ENCODE assay signal across 9 cellular contexts in genomic region chr15:40843183-40843884, GRCh38. TPM values are rescaled to one million over a fixed set of nuclear protein-coding genes. Genes with fewer than 3 reads are reported as not detected.
DNase-seq lines count a peak whose midpoint lies in the region; ATAC-seq and TF ChIP-seq lines count a peak whose summit lies in the region.
"Had no signal": no experiment of that assay in that cellular context is flagged by ENCODE, and none has a peak within 500 bp of the region (broad histone marks: within the 10 kb centered on the region; RNA-seq: fewer than 3 reads in every experiment).

No MANE protein-coding gene starts in this region.

- H3K27me3 ChIP-seq in A673 (replicated peaks; ENCODE audit: insufficient read depth, low read depth, low read length, poor library complexity) (peaks cover 21% of the 10 kb centered on the region), HUES6 (ENCODE audit: control insufficient read depth, insufficient read depth, low read length) (peaks cover 26% of the 10 kb centered on the region; the same call in 1 of the 2 replicates)
- H3K27me3 ChIP-seq in naive thymus-derived CD4-positive, alpha-beta T cell (ENCODE audit: control insufficient read depth in 2 of 2, insufficient read depth in 2 of 2, low read length in 2 of 2), result peaks cover 0 to 3% of the 10 kb centered on the region in 2 donors

- peak overlapping the region; percentile 67 to 88 (median 81) for H3K4me3 Mint-ChIP-seq in naive thymus-derived CD4-positive, alpha-beta T cell

- no peak overlapping the region for H3K27ac ChIP-seq in A673 (ENCODE audit: low read depth, low read length, poor library complexity, severe bottlenecking)
- no peak overlapping the region for H3K27ac ChIP-seq in HUES6 (ENCODE audit: low read depth, low read length)
- no peak overlapping the region for H3K27ac ChIP-seq in coronary artery
- H3K27ac ChIP-seq in naive thymus-derived CD4-positive, alpha-beta T cell (ENCODE audit: low read depth, low read length), result no peak overlapping the region

- intact Hi-C loops in A673 (cut with micrococcal nuclease; ENCODE audit: unreplicated experiment), result no loop called here
- intact Hi-C loops in naive thymus-derived CD4-positive, alpha-beta T cell (cut with micrococcal nuclease), result no loop called here

- H3K4me3 ChIP-seq in A673 (ENCODE audit: low read depth, low read length, poor library complexity, severe bottlenecking), result peak overlapping the region; percentile 61
- H3K4me3 ChIP-seq in HUES6 (ENCODE audit: low read depth, low read length), result peak overlapping the region; percentile 69
- H3K4me3 ChIP-seq in coronary artery, result peak overlapping the region; percentile 72
- no peak overlapping the region for H3K4me3 ChIP-seq in naive thymus-derived CD4-positive, alpha-beta T cell (ENCODE audit: low read length)
- H3K4me3 ChIP-seq in foreskin fibroblast (ENCODE audit: low read depth in 1 of 2, low read length in 2 of 2), result no peak overlapping the region

- H3K4me1 ChIP-seq in A673 (ENCODE audit: insufficient read depth, low read length, poor library complexity, severe bottlenecking) (peaks cover 3% of the 10 kb centered on the region), HUES6 (ENCODE audit: control insufficient read depth, insufficient read depth, low read length) (peaks cover 33% of the 10 kb centered on the region)
- peaks cover 0 to 15% of the 10 kb centered on the region in 2 donors for H3K4me1 ChIP-seq in naive thymus-derived CD4-positive, alpha-beta T cell (ENCODE audit: control insufficient read depth in 2 of 2, insufficient read depth in 2 of 2, low read length in 2 of 2)

- H3K36me3 ChIP-seq in A673 (ENCODE audit: insufficient read depth, low read length, poor library complexity, severe bottlenecking), result no peaks in the 10 kb centered on the region
- peaks cover 13% of the 10 kb centered on the region; the same call in 1 of the 2 replicates for H3K36me3 ChIP-seq in HUES6 (ENCODE audit: control insufficient read depth, insufficient read depth, low read length)
- H3K36me3 ChIP-seq in naive thymus-derived CD4-positive, alpha-beta T cell (ENCODE audit: control insufficient read depth in 2 of 3, insufficient read depth in 3 of 3, low read length in 3 of 3), result no peaks in the 10 kb centered on the region

- peaks cover 0 to 3% (median 0%) of the 10 kb centered on the region in 5 donors for H3K36me3 Mint-ChIP-seq in naive thymus-derived CD4-positive, alpha-beta T cell

- CTCF ChIA-PET in A673 (lab: Charles Lee), result interaction anchor here (0.5 to 1.5 kb wide), 2 partner anchors 14 to 164 kb away, joined by 3 to 19 read pairs; no protein-coding TSS in a partner anchor
- CTCF ChIA-PET in naive thymus-derived CD4-positive, alpha-beta T cell (lab: Charles Lee), result interaction anchor here (1.6 kb wide), 1 partner anchor 61 kb away, joined by 5 read pairs; no protein-coding TSS in a partner anchor

- DNase-seq in A673 (ENCODE audit: low spot score) (no peak), coronary artery (ENCODE audit: low spot score) (no peak), foreskin fibroblast (no peak)
- DNase-seq in naive thymus-derived CD4-positive, alpha-beta T cell, result no peak
- DNase-seq: GDM1 had no signal

- ATAC-seq in naive thymus-derived CD4-positive, alpha-beta T cell, result no peak
- ATAC-seq in GM18498 (IDR thresholded peaks at IDR 0.05; ENCODE audit: unreplicated experiment) (no peak), HG03460 (IDR thresholded peaks at IDR 0.05; ENCODE audit: unreplicated experiment) (no peak), GM18868 (IDR thresholded peaks at IDR 0.05; ENCODE audit: unreplicated experiment) (no peak)

- no TSS peak for BruUV-seq in A673 (replicated peaks; lab: Mats Ljungman, UMichigan)

- TF ChIP-seq CTCF in A673 (conservative IDR thresholded peaks at IDR 0.05; ENCODE audit: low read depth, low read length), result no peak
- TF ChIP-seq CTCF in coronary artery (IDR thresholded peaks at IDR 0.05), result no peak
- no peak for TF ChIP-seq CTCF in foreskin fibroblast (IDR thresholded peaks at IDR 0.05; ENCODE audit: low read depth, low read length)

- H3K27ac Mint-ChIP-seq in naive thymus-derived CD4-positive, alpha-beta T cell, result peak overlapping the region in 1 of 9 donors; percentile 46

- H3K9me3 ChIP-seq in A673 (ENCODE audit: low read depth, low read length, poor library complexity, severe bottlenecking), result no peaks in the 10 kb centered on the region
- no peaks in the 10 kb centered on the region for H3K9me3 ChIP-seq in HUES6 (ENCODE audit: control insufficient read depth, insufficient read depth, low read depth, low read length)
- H3K9me3 ChIP-seq in naive thymus-derived CD4-positive, alpha-beta T cell (ENCODE audit: control insufficient read depth in 2 of 3, low read length in 3 of 3), result no peaks in the 10 kb centered on the region

- peaks cover 0 to 38% (median 4%) of the 10 kb centered on the region in 5 donors for H3K27me3 Mint-ChIP-seq in naive thymus-derived CD4-positive, alpha-beta T cell

- peaks cover 12 to 38% (median 32%) of the 10 kb centered on the region in 7 donors for H3K4me1 Mint-ChIP-seq in naive thymus-derived CD4-positive, alpha-beta T cell

- peak overlapping the region; percentile 34 for H3K9ac ChIP-seq in HUES6 (ENCODE audit: low read length)

- H3K9me3 Mint-ChIP-seq in naive thymus-derived CD4-positive, alpha-beta T cell, result no peaks in the 10 kb centered on the region

- POLR2A ChIA-PET in A673 (lab: Charles Lee; ENCODE audit: low non-redundant PET), result no interaction called here
- POLR2A ChIA-PET in naive thymus-derived CD4-positive, alpha-beta T cell (lab: Charles Lee), result no interaction called here

RNA-seq across cellular contexts. Expression of gene SPINT1, which starts 0.5 kb away (rescaled TPM):
- total RNA-seq in A673 (2021), result 1.9 and 3.3 TPM in 2 replicates
- total RNA-seq in naive thymus-derived CD4-positive, alpha-beta T cell, result 1 to 10 TPM in 4 of 5 experiments, under 1 TPM in 1; 1.00 to 8.9 (median 3.6) TPM
- 1 to 10 TPM; 2.0 to 4.2 TPM for polyA plus RNA-seq in naive thymus-derived CD4-positive, alpha-beta T cell

RNA-seq across cellular contexts. Expression of gene PPP1R14D, which starts 14.8 kb away (rescaled TPM):
- not detected in 2 replicates for total RNA-seq in A673 (2021)
- total RNA-seq in naive thymus-derived CD4-positive, alpha-beta T cell, result not detected
- not detected for polyA plus RNA-seq in naive thymus-derived CD4-positive, alpha-beta T cell

RNA-seq across cellular contexts. Expression of gene RHOV, which starts 30.7 kb away (rescaled TPM):
- 1.6 TPM in 2 replicates for total RNA-seq in A673 (2021)
- total RNA-seq in naive thymus-derived CD4-positive, alpha-beta T cell, result under 1 TPM in 1 of 5 experiments, not detected in 4; 0.39 TPM
- not detected for polyA plus RNA-seq in naive thymus-derived CD4-positive, alpha-beta T cell

RNA-seq across cellular contexts. Expression of gene DNAJC17, which starts 36.1 kb away (rescaled TPM):
- total RNA-seq in A673 (2021), result 34.5 and 37.1 TPM in 2 replicates
- 10 to 100 TPM; 28.8 to 50.9 (median 36.7) TPM for total RNA-seq in naive thymus-derived CD4-positive, alpha-beta T cell
- polyA plus RNA-seq in naive thymus-derived CD4-positive, alpha-beta T cell, result 10 to 100 TPM; 31.0 to 35.5 TPM

RNA-seq across cellular contexts. Expression of gene ZFYVE19, which starts 36.4 kb away (rescaled TPM):
- 26.4 and 27.1 TPM in 2 replicates for total RNA-seq in A673 (2021)
- total RNA-seq in naive thymus-derived CD4-positive, alpha-beta T cell, result 10 to 100 TPM; 17.9 to 31.9 (median 30.5) TPM
- 10 to 100 TPM; 15.7 to 22.7 TPM for polyA plus RNA-seq in naive thymus-derived CD4-positive, alpha-beta T cell

Comparison
In these comparisons a context has a peak if more than half of its experiments do, and no peak if none do; other contexts are left out.
1. H3K4me3 ChIP-seq: peak in A673 (single experiment), HUES6 (single experiment) and coronary artery (single experiment); none in naive thymus-derived CD4-positive, alpha-beta T cell (single experiment) and foreskin fibroblast (0 of 2).